ENCODE assay signal across 1 cellular context in the genomic region with DNA sequence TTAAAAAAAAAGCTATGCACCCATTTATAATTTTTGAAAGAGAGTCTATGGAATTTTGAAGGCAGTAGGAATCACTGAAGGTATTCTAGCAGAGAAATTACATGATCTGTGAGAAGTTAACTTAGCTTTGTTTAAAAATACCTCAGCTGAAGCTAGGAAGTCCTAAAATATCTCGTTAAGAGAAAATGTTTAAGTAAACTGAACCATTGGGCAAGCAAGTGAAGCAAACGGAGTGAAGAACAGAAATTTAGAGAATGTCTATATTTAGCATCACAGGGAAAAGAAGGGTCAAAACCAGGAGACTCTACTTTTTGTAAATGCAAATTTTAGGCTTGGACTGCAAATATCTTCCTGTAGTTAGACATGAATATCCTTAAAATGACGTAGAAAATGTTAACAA.
TF ChIP-seq lines count a peak whose summit lies in the region.

No MANE protein-coding gene starts in this region.

TF ChIP-seq in K562, 482 proteins besides CTCF, POLR2A, EP300 and RAD21:
- TF ChIP-seq ZNF277 (CRISPR knock-in tag; IDR thresholded peaks at IDR 0.05; ENCODE audit: borderline replicate concordance) (no peak), KAT2B (IDR thresholded peaks at IDR 0.05; ENCODE audit: low read depth, low read length) (no peak), ZBTB43 (CRISPR knock-in tag; IDR thresholded peaks at IDR 0.05) (no peak), CHD4 (IDR thresholded peaks at IDR 0.05; ENCODE audit: insufficient read depth, insufficient replicate concordance, low read depth, low read length, poor library complexity, severe bottlenecking) (no peak), PRDM10 (IDR thresholded peaks at IDR 0.05; ENCODE audit: partially characterized antibody) (no peak), CTBP1 (IDR thresholded peaks at IDR 0.05; ENCODE audit: borderline replicate concordance) (no peak)
